ENCODE assay signal across 1 cellular context in genomic region chr4:1471443-1472147, GRCh38.
TF ChIP-seq lines count a peak whose summit lies in the region.

No MANE protein-coding gene starts in this region.

TF ChIP-seq in GM23338, 12 proteins besides CTCF, POLR2A, EP300 and RAD21 (continued from another document):
- TF ChIP-seq ETS1 (IDR thresholded peaks at IDR 0.05) = no peak
- TF ChIP-seq ZNF114 (CRISPR knock-in tag; IDR thresholded peaks at IDR 0.05) = no peak
- no peak for TF ChIP-seq ZNF331 (CRISPR knock-in tag; IDR thresholded peaks at IDR 0.05; ENCODE audit: low read depth)
- TF ChIP-seq, protein P1, sequence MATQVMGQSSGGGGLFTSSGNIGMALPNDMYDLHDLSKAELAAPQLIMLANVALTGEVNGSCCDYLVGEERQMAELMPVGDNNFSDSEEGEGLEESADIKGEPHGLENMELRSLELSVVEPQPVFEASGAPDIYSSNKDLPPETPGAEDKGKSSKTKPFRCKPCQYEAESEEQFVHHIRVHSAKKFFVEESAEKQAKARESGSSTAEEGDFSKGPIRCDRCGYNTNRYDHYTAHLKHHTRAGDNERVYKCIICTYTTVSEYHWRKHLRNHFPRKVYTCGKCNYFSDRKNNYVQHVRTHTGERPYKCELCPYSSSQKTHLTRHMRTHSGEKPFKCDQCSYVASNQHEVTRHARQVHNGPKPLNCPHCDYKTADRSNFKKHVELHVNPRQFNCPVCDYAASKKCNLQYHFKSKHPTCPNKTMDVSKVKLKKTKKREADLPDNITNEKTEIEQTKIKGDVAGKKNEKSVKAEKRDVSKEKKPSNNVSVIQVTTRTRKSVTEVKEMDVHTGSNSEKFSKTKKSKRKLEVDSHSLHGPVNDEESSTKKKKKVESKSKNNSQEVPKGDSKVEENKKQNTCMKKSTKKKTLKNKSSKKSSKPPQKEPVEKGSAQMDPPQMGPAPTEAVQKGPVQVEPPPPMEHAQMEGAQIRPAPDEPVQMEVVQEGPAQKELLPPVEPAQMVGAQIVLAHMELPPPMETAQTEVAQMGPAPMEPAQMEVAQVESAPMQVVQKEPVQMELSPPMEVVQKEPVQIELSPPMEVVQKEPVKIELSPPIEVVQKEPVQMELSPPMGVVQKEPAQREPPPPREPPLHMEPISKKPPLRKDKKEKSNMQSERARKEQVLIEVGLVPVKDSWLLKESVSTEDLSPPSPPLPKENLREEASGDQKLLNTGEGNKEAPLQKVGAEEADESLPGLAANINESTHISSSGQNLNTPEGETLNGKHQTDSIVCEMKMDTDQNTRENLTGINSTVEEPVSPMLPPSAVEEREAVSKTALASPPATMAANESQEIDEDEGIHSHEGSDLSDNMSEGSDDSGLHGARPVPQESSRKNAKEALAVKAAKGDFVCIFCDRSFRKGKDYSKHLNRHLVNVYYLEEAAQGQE (IDR thresholded peaks at IDR 0.05; ENCODE audit: unreplicated experiment) = no peak
- TF ChIP-seq STAT1 (IDR thresholded peaks at IDR 0.05; ENCODE audit: unreplicated experiment) = no peak
